7 cellular contexts compared by ENCODE assay signal in genomic region chr19:1945899-1946298, GRCh38. TPM values are rescaled to one million over a fixed set of nuclear protein-coding genes. Genes with fewer than 3 reads are reported as not detected.
DNase-seq lines count a peak whose midpoint lies in the region; ATAC-seq and TF ChIP-seq lines count a peak whose summit lies in the region.

No MANE protein-coding gene starts in this region.

- no peaks in the 10 kb centered on the region for H3K9me3 ChIP-seq in adrenal gland (replicated peaks in 1 of 3)
- no peaks in the 10 kb centered on the region for H3K9me3 ChIP-seq in upper lobe of left lung

- 28 to 57% (median 50%) methylated on average over 9 to 18 of the region's 18 CpGs for WGBS in adrenal gland, 4 donors
- WGBS in upper lobe of left lung, 2 donors = 75 to 79% methylated on average over 14 to 16 of the region's 18 CpGs

- no peaks in the 10 kb centered on the region for H3K36me3 ChIP-seq in adrenal gland (replicated peaks in 1 of 2)
- peaks cover 0 to 11% (median 3%) of the 10 kb centered on the region in 4 donors for H3K36me3 ChIP-seq in upper lobe of left lung

- H3K4me1 Mint-ChIP-seq in immature natural killer cell = peaks cover 32 to 41% of the 10 kb centered on the region in 2 donors

- TF ChIP-seq POLR2A in adrenal gland (IDR thresholded peaks at IDR 0.05) (no peak), upper lobe of left lung (IDR thresholded peaks at IDR 0.05) (no peak)

- H3K4me3 Mint-ChIP-seq in immature natural killer cell = peak overlapping the region; percentile 5 to 41 (median 20)

- H3K27me3 ChIP-seq in adrenal gland (no peaks in the 10 kb centered on the region), upper lobe of left lung (no peaks in the 10 kb centered on the region)

- ATAC-seq in upper lobe of left lung (ENCODE audit: low FRiP score in 2 of 2) (no peak), HG03457 (IDR thresholded peaks at IDR 0.05; ENCODE audit: unreplicated experiment) (no peak)

- no peaks in the 10 kb centered on the region for H3K36me3 Mint-ChIP-seq in immature natural killer cell

- H3K4me3 ChIP-seq in adrenal gland = no peak overlapping the region
- H3K4me3 ChIP-seq in upper lobe of left lung = no peak overlapping the region

- peaks cover 19 to 40% (median 30%) of the 10 kb centered on the region in 3 donors for H3K27me3 Mint-ChIP-seq in immature natural killer cell (ENCODE audit: low read depth in 3 of 3)

- H3K9me3 Mint-ChIP-seq in immature natural killer cell = no peaks in the 10 kb centered on the region

- peak overlapping the region; percentile 30 to 79 (median 48) for H3K27ac Mint-ChIP-seq in immature natural killer cell

- H3K4me1 ChIP-seq in adrenal gland (replicated peaks in 1 of 2) = peaks cover 9 to 28% of the 10 kb centered on the region in 2 donors
- H3K4me1 ChIP-seq in upper lobe of left lung = peaks cover 22 to 49% (median 32%) of the 10 kb centered on the region in 4 donors

- TF ChIP-seq CTCF in adrenal gland (IDR thresholded peaks at IDR 0.05) (peak; percentile 36 to 72 (median 58)), upper lobe of left lung (IDR thresholded peaks at IDR 0.05) (peak; percentile 44 to 61 (median 56))

- H3K27ac ChIP-seq in adrenal gland (no peak overlapping the region), upper lobe of left lung (no peak overlapping the region)

- intact Hi-C loops in adrenal gland (cut with DNase I) = no loop called here

- TF ChIP-seq EP300 in upper lobe of left lung (IDR thresholded peaks at IDR 0.05) = no peak

- DNase-seq in EH (ENCODE audit: low read depth) (peak; percentile 20), Kasumi-1 (lab: John Stamatoyannopoulos, UW) (peak; percentile 6 to 8), adrenal gland (peak in 6 of 7 donors; percentile 51 to 77 (median 64)), immature natural killer cell (peak in 1 of 3 donors; percentile 32), upper lobe of left lung (peak; percentile 51 to 66)
- DNase-seq in activated CD8-positive, alpha-beta memory T cell treated with anti-CD3 and anti-CD28 coated beads, Interleukin-2, amount 50 U/mL, for 4 hours = no peak

RNA-seq across cellular contexts. Expression of gene CSNK1G2, which starts 4.9 kb away (rescaled TPM):
- 10 to 100 TPM; 50.7 to 83.4 (median 73.6) TPM for total RNA-seq in adrenal gland
- 100 to 1,000 TPM in 2 of 3 donors, 10 to 100 TPM in 1; 30.0 to 120 (median 100) TPM for polyA plus RNA-seq in adrenal gland
- polyA plus RNA-seq in immature natural killer cell = 10 to 100 TPM; 18.0 to 35.4 (median 21.8) TPM
- 100 to 1,000 TPM in 1 of 6 donors, 10 to 100 TPM in 5; 49.9 to 176 (median 75.4) TPM for total RNA-seq in upper lobe of left lung

RNA-seq across cellular contexts. Expression of gene ADAT3, which starts 40.7 kb away (rescaled TPM):
- total RNA-seq in adrenal gland = 10 to 100 TPM in 3 of 8 donors, 1 to 10 TPM in 5; 4.7 to 29.6 (median 9.2) TPM
- 1 to 10 TPM in 2 of 3 donors, not detected in 1; 8.1 to 8.3 TPM for polyA plus RNA-seq in adrenal gland
- polyA plus RNA-seq in immature natural killer cell = 10 to 100 TPM in 1 of 3 donors, 1 to 10 TPM in 2; 2.1 to 10.0 (median 4.3) TPM
- 10 to 100 TPM in 4 of 6 donors, 1 to 10 TPM in 2; 6.1 to 25.1 (median 12.0) TPM for total RNA-seq in upper lobe of left lung

RNA-seq across cellular contexts. Expression of gene SCAMP4, which starts 40.7 kb away (rescaled TPM):
- 100 to 1,000 TPM in 3 of 8 donors, 10 to 100 TPM in 5; 47.8 to 192 (median 84.8) TPM for total RNA-seq in adrenal gland
- 10 to 100 TPM; 13.5 to 43.8 (median 22.7) TPM for polyA plus RNA-seq in adrenal gland
- 10 to 100 TPM in 2 of 3 donors, 1 to 10 TPM in 1; 7.6 to 31.9 (median 22.6) TPM for polyA plus RNA-seq in immature natural killer cell
- total RNA-seq in upper lobe of left lung = 100 to 1,000 TPM in 1 of 6 donors, 10 to 100 TPM in 5; 52.0 to 117 (median 75.3) TPM
